ENCODE assay signal across 23 cellular contexts in the genomic region with DNA sequence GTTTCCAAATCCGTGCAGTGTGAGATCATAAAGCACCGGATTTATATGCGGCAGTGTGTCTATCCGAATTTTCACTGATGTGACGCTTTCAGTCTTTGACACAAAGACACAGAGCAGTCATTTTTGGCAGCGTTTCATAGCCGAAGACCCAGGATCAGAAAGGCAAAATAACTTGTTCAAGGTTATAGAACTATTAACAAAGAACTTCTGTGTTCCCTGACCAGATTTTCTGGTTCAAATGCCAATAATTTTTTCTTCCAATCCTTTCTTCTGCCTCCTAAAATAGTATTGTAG. TPM values are rescaled to one million over a fixed set of nuclear protein-coding genes. Genes with fewer than 3 reads are reported as not detected.
"Had no signal": no experiment of that assay in that cellular context is flagged by ENCODE, and none has a peak within 500 bp of the region (broad histone marks: within the 10 kb centered on the region; RNA-seq: fewer than 3 reads in every experiment).

No MANE protein-coding gene starts in this region.

- DNase-seq: activated CD4-positive, alpha-beta T cell treated with anti-CD3 and anti-CD28 coated beads, Interleukin-2, amount 50 U/mL, for 48 hours; activated CD8-positive, alpha-beta memory T cell treated with anti-CD3 and anti-CD28 coated beads, Interleukin-2, amount 10 ng/mL, durations not matched to agents 7 days and 5 days; activated naive CD4-positive, alpha-beta T cell treated with anti-CD3 and anti-CD28 coated beads, Interleukin-2, amount 10 ng/mL, durations not matched to agents 7 days and 5 days; activated T-cell treated with anti-CD3 and anti-CD28 coated beads, Interleukin-2, amount 50 U/mL, for 1 hour; erythroblast; gastrocnemius medialis; heart right ventricle; left ventricle myocardium superior; naive thymus-derived CD8-positive, alpha-beta T cell; sigmoid colon; stimulated activated CD4-positive, alpha-beta T cell treated with anti-CD3 and anti-CD28 coated beads, Interleukin-1b, Interleukin-23, amount 100 ng/mL, for 48 hours; T-helper 1 cell; T1000; thyroid gland had no signal

- H3K4me1 Mint-ChIP-seq: memory B cell had no signal

- H3K36me3 Mint-ChIP-seq: memory B cell had no signal

- H3K27me3 ChIP-seq: vagina had no signal

- H3K4me3 Mint-ChIP-seq: activated CD8-positive, alpha-beta memory T cell treated with anti-CD3 and anti-CD28 coated beads, Interleukin-2, amount 10 ng/mL, durations not matched to agents 7 days and 5 days; activated naive CD4-positive, alpha-beta T cell treated with anti-CD3 and anti-CD28 coated beads, Interleukin-2, amount 10 ng/mL, durations not matched to agents 7 days and 5 days; memory B cell had no signal

- H3K4me1 ChIP-seq: gastrocnemius medialis, thyroid gland, vagina had no signal

- H3K27ac ChIP-seq: cardiac muscle cell, gastrocnemius medialis, heart right ventricle, sigmoid colon, thyroid gland, vagina had no signal

- H3K27ac Mint-ChIP-seq: activated CD8-positive, alpha-beta memory T cell treated with anti-CD3 and anti-CD28 coated beads, Interleukin-2, amount 10 ng/mL, durations not matched to agents 7 days and 5 days; activated naive CD4-positive, alpha-beta T cell treated with anti-CD3 and anti-CD28 coated beads, Interleukin-2, amount 10 ng/mL, durations not matched to agents 7 days and 5 days; activated T-helper 2 cell treated with anti-CD3 and anti-CD28 coated beads, Interferon-gamma antibody, Interleukin-2, Interleukin-4, amounts not matched to agents 10 μg/mL and 5 μg/mL and 100 μg/mL, durations not matched to agents 14 hours and 24 hours and 36 hours; memory B cell had no signal

- H3K9me3 Mint-ChIP-seq: activated naive CD4-positive, alpha-beta T cell treated with anti-CD3 and anti-CD28 coated beads, Interleukin-2, amount 10 ng/mL, durations not matched to agents 7 days and 5 days; activated T-helper 2 cell treated with anti-CD3 and anti-CD28 coated beads, Interferon-gamma antibody, Interleukin-2, Interleukin-4, amounts not matched to agents 10 μg/mL and 5 μg/mL and 100 μg/mL, durations not matched to agents 14 hours and 24 hours and 36 hours had no signal

- H3K9me3 ChIP-seq: gastrocnemius medialis, heart right ventricle, sigmoid colon, thyroid gland, vagina had no signal

- H3K36me3 ChIP-seq: cardiac muscle cell, gastrocnemius medialis, heart right ventricle, sigmoid colon, thyroid gland, vagina had no signal

- ATAC-seq: activated CD8-positive, alpha-beta memory T cell treated with anti-CD3 and anti-CD28 coated beads, Interleukin-2, amount 10 ng/mL, durations not matched to agents 7 days and 5 days; gastrocnemius medialis; left ventricle myocardium superior; naive thymus-derived CD8-positive, alpha-beta T cell had no signal

- H3K4me3 ChIP-seq: gastrocnemius medialis, sigmoid colon, thyroid gland, vagina had no signal

RNA-seq across cellular contexts. Expression of gene MARCHF11, which starts 1.1 kb away (rescaled TPM):
- total RNA-seq: activated CD8-positive, alpha-beta memory T cell treated with anti-CD3 and anti-CD28 coated beads, Interleukin-2, amount 10 ng/mL, durations not matched to agents 7 days and 5 days; activated T-helper 2 cell treated with anti-CD3 and anti-CD28 coated beads, Interferon-gamma antibody, Interleukin-2, Interleukin-4, amounts not matched to agents 10 μg/mL and 5 μg/mL and 100 μg/mL, durations not matched to agents 14 hours and 24 hours and 36 hours; dermis microvascular lymphatic vessel endothelial cell; gastrocnemius medialis; kidney epithelial cell; mucosa of gallbladder; naive thymus-derived CD8-positive, alpha-beta T cell; osteoblast; pulmonary artery endothelial cell; sigmoid colon; vagina had no signal
- polyA plus RNA-seq: naive thymus-derived CD8-positive, alpha-beta T cell; sigmoid colon had no signal
